In genomic region chr7:117659453-117660086, GRCh38 we compare ENCODE assay signal across 19 cellular contexts.
A peak's percentile ranks its signal among the peaks of the same experiment; 100 is the strongest.
DNase-seq lines count a peak whose midpoint lies in the region; ATAC-seq, FAIRE-seq and TF ChIP-seq lines count a peak whose summit lies in the region.
"Had no signal": no experiment of that assay in that cellular context is flagged by ENCODE, and none has a peak within 500 bp of the region (broad histone marks: within the 10 kb centered on the region; RNA-seq: fewer than 3 reads in every experiment).

No MANE protein-coding gene starts in this region.

- H3K4me3 ChIP-seq in Caco-2 (ENCODE audit: low read depth, low read length) (no peak overlapping the region), lower lobe of right lung (no peak overlapping the region)

- peaks cover 49% of the 10 kb centered on the region for H3K4me1 Mint-ChIP-seq in Caco-2 (ENCODE audit: low read depth, unreplicated experiment)

- BruUV-seq in Caco-2 (replicated peaks; lab: Mats Ljungman, UMichigan), result no TSS peak

- no peaks in the 10 kb centered on the region for H3K27me3 Mint-ChIP-seq in Caco-2 (ENCODE audit: insufficient read depth, unreplicated experiment)

- H3K36me3 Mint-ChIP-seq in Caco-2 (ENCODE audit: insufficient read depth, unreplicated experiment), result peaks cover 61% of the 10 kb centered on the region

- DNase-seq in Caco-2, result peak; percentile 56 to 67
- peak; percentile 42 for DNase-seq in amniotic epithelial cell (ENCODE audit: low read depth)
- DNase-seq in fibroblast of gingiva (ENCODE audit: low read depth), result peak; percentile 29
- DNase-seq in lower lobe of right lung, result no peak
- DNase-seq in NCI-H226, result no peak
- no peak for DNase-seq in frontal cortex (ENCODE audit: low spot score in 2 of 2)
- DNase-seq: AML-193, HFFc6, MV-4-11, NCI-H1417, NCI-H1930, NCI-H2171, NCI-H748 treated with DMSO at 0.1 percent for 48 hours, RPMI8226, SIG-M5 had no signal

- H3K36me3 ChIP-seq in Caco-2 (ENCODE audit: control insufficient read depth, insufficient read depth, low read length) (peaks cover 2% of the 10 kb centered on the region; the same call in 1 of the 2 replicates), lower lobe of right lung (no peaks in the 10 kb centered on the region)

- CTCF ChIA-PET in Caco-2 (lab: Charles Lee), result interaction anchor here (1.0 kb wide), 1 partner anchor 52 kb away, joined by 4 read pairs; no protein-coding TSS in a partner anchor

- H3K27ac Mint-ChIP-seq in Caco-2 (ENCODE audit: unreplicated experiment), result peak overlapping the region; percentile 81
- H3K27ac Mint-ChIP-seq: HFFc6 had no signal

- H3K4me1 ChIP-seq in Caco-2 (peaks cover 47% of the 10 kb centered on the region), lower lobe of right lung (no peaks in the 10 kb centered on the region)

- POLR2A ChIA-PET in Caco-2 (lab: Charles Lee), result interaction anchor here (1.5 kb wide), 1 partner anchor 71 kb away, joined by 6 read pairs; no protein-coding TSS in a partner anchor

- H3K27me3 ChIP-seq in Caco-2 (replicated peaks; ENCODE audit: control insufficient read depth, insufficient read depth, low read length) (no peaks in the 10 kb centered on the region), lower lobe of right lung (ENCODE audit: low read depth) (no peaks in the 10 kb centered on the region)

- ATAC-seq in lower lobe of right lung (peak in 1 of 2 donors; percentile 67), HG03139 (IDR thresholded peaks at IDR 0.05; ENCODE audit: unreplicated experiment) (no peak), GM18867 (IDR thresholded peaks at IDR 0.05; ENCODE audit: unreplicated experiment) (no peak)

- H3K27ac ChIP-seq in lower lobe of right lung, result peak overlapping the region; percentile 37
- H3K27ac ChIP-seq: HL-60 had no signal

- H3K9me3 Mint-ChIP-seq in Caco-2 (ENCODE audit: unreplicated experiment), result peaks cover 8% of the 10 kb centered on the region

- intact Hi-C loops in Caco-2 (cut with micrococcal nuclease; ENCODE audit: unreplicated experiment) (loop anchor here (2.0 to 10.0 kb wide), 2 partner anchors 13 to 1685 kb away; no protein-coding TSS in a partner anchor), lower lobe of right lung (cut with DNase I) (no loop called here)

- no peak for FAIRE-seq in frontal cortex (lab: Jason Lieb, UNC)
- FAIRE-seq: H54 had no signal

- no peak overlapping the region for H3K4me3 Mint-ChIP-seq in Caco-2 (ENCODE audit: unreplicated experiment)
- H3K4me3 Mint-ChIP-seq: HFFc6 had no signal

- TF ChIP-seq CTCF in Caco-2 (IDR thresholded peaks at IDR 0.05; ENCODE audit: insufficient read depth in 1 of 2, low read depth in 1 of 2, low read length in 1 of 2, severe bottlenecking in 1 of 2, unreplicated experiment in 1 of 2), result no peak
- TF ChIP-seq CTCF in lower lobe of right lung (IDR thresholded peaks at IDR 0.05), result no peak

- no peaks in the 10 kb centered on the region for H3K9me3 ChIP-seq in Caco-2
- no peaks in the 10 kb centered on the region for H3K9me3 ChIP-seq in lower lobe of right lung

Comparison
In these comparisons a context has a peak if more than half of its experiments do, and no peak if none do; other contexts are left out.
1. DNase-seq: peak in Caco-2 (2 of 2), amniotic epithelial cell (single experiment) and fibroblast of gingiva (single experiment); none in lower lobe of right lung (single experiment), NCI-H226 (single experiment) and frontal cortex (0 of 2).